33 cellular contexts compared by ENCODE assay signal in genomic region chr6:169247419-169247818, GRCh38. TPM values are rescaled to one million over a fixed set of nuclear protein-coding genes. Genes with fewer than 3 reads are reported as not detected.
"Had no signal": no experiment of that assay in that cellular context is flagged by ENCODE, and none has a peak within 500 bp of the region (broad histone marks: within the 10 kb centered on the region; RNA-seq: fewer than 3 reads in every experiment).

No MANE protein-coding gene starts in this region.

- H3K4me3 Mint-ChIP-seq: activated CD4-positive, alpha-beta memory T cell treated with anti-CD3 and anti-CD28 coated beads for 36 hours; activated naive CD4-positive, alpha-beta T cell treated with anti-CD3 and anti-CD28 coated beads, Interleukin-2, amount 50 U/mL, for 24 hours; stimulated activated memory B cell treated with anti-CD40 and anti-IgM and Interleukin-4, amounts not matched to agents 10 μg/mL and 1 μg/mL and 100 μg/mL, for 72 hours; stimulated activated naive CD8-positive, alpha-beta T cell treated with anti-CD3 and anti-CD28 coated beads, Interleukin-15, amount 100 ng/mL, for 72 hours had no signal

- DNase-seq: activated CD4-positive, alpha-beta memory T cell treated with anti-CD3 and anti-CD28 coated beads for 36 hours; activated CD4-positive, alpha-beta T cell treated with anti-CD3 and anti-CD28 coated beads for 48 hours; activated CD8-positive, alpha-beta memory T cell treated with anti-CD3 and anti-CD28 coated beads, Interleukin-2, amount 50 U/mL, for 4 hours; activated gamma-delta T cell treated with Interleukin-2 at 50 U/mL for 16 hours; activated T-cell treated with anti-CD3 and anti-CD28 coated beads, Interleukin-2, amount 50 U/mL, for 1 hour; body of pancreas; colonic mucosa; effector memory CD4-positive, alpha-beta T cell; erythroblast; hippocampal formation; left cardiac atrium; left ventricle myocardium superior; pancreas; retina; sigmoid colon; small intestine; stimulated activated CD4-positive, alpha-beta T cell treated with anti-CD3 and anti-CD28 coated beads, Interleukin-4, amount 100 ng/mL, for 4 hours; stimulated activated CD8-positive, alpha-beta memory T cell treated with anti-CD3 and anti-CD28 coated beads, Interleukin-4, amount 100 ng/mL, for 48 hours; stimulated activated naive CD8-positive, alpha-beta T cell treated with anti-CD3 and anti-CD28 coated beads, Interleukin-15, amount 100 ng/mL, for 72 hours; T-helper 1 cell had no signal

- FAIRE-seq: pancreas, small intestine, TTC549 had no signal

- H3K27ac Mint-ChIP-seq: activated CD4-positive, alpha-beta memory T cell treated with anti-CD3 and anti-CD28 coated beads for 36 hours; activated naive CD4-positive, alpha-beta T cell treated with anti-CD3 and anti-CD28 coated beads, Interleukin-2, amount 50 U/mL, for 24 hours; nephron; stimulated activated memory B cell treated with anti-CD40 and anti-IgM and Interleukin-4, amounts not matched to agents 10 μg/mL and 1 μg/mL and 100 μg/mL, for 72 hours; stimulated activated naive CD8-positive, alpha-beta T cell treated with anti-CD3 and anti-CD28 coated beads, Interleukin-15, amount 100 ng/mL, for 72 hours had no signal

- H3K9me3 ChIP-seq: body of pancreas, colonic mucosa, gastroesophageal sphincter, neutrophil, pancreas, prostate gland, sigmoid colon, suprapubic skin, tibial nerve had no signal

- H3K9me3 Mint-ChIP-seq: activated naive CD4-positive, alpha-beta T cell treated with anti-CD3 and anti-CD28 coated beads, Interleukin-2, amount 50 U/mL, for 24 hours had no signal

- ATAC-seq: activated CD4-positive, CD25-positive, alpha-beta regulatory T cell treated with anti-CD3 and anti-CD28 coated beads, Interleukin-2, amount 50 U/mL, for 24 hours; body of pancreas; gastroesophageal sphincter; left cardiac atrium; left ventricle myocardium superior; stimulated activated memory B cell treated with anti-CD40 and anti-IgM and Interleukin-4, amounts not matched to agents 10 μg/mL and 1 μg/mL and 100 μg/mL, for 72 hours; stimulated activated naive CD8-positive, alpha-beta T cell treated with anti-CD3 and anti-CD28 coated beads, Interleukin-15, amount 100 ng/mL, for 72 hours had no signal

- H3K36me3 Mint-ChIP-seq: activated CD4-positive, alpha-beta memory T cell treated with anti-CD3 and anti-CD28 coated beads for 36 hours; activated naive CD4-positive, alpha-beta T cell treated with anti-CD3 and anti-CD28 coated beads, Interleukin-2, amount 50 U/mL, for 24 hours; stimulated activated memory B cell treated with anti-CD40 and anti-IgM and Interleukin-4, amounts not matched to agents 10 μg/mL and 1 μg/mL and 100 μg/mL, for 72 hours had no signal

- H3K4me3 ChIP-seq: body of pancreas, colonic mucosa, dorsolateral prefrontal cortex, gastroesophageal sphincter, pancreas, prostate gland, sigmoid colon, suprapubic skin, tibial nerve had no signal

- H3K36me3 ChIP-seq: colonic mucosa, neutrophil, pancreas, prostate gland had no signal

- H3K4me1 ChIP-seq: body of pancreas, colonic mucosa, pancreas, prostate gland had no signal

- H3K27me3 ChIP-seq: colonic mucosa, sigmoid colon, suprapubic skin had no signal

- H3K27ac ChIP-seq: body of pancreas, colonic mucosa, gastroesophageal sphincter, neutrophil, pancreas, prostate gland, sigmoid colon, suprapubic skin, tibial nerve, VCaP had no signal

RNA-seq across cellular contexts. Expression of gene THBS2, which starts 6.2 kb away (rescaled TPM):
- total RNA-seq: activated CD4-positive, alpha-beta memory T cell treated with anti-CD3 and anti-CD28 coated beads for 36 hours; activated CD8-positive, alpha-beta memory T cell treated with anti-CD3 and anti-CD28 coated beads for 36 hours had no signal
